Comparison of ENCODE assay signal across 26 cellular contexts in genomic region chr14:101050901-101051490, GRCh38.
"Had no signal": no experiment of that assay in that cellular context is flagged by ENCODE, and none has a peak within 500 bp of the region (broad histone marks: within the 10 kb centered on the region; RNA-seq: fewer than 3 reads in every experiment).

No MANE protein-coding gene starts in this region.

- ATAC-seq: effector memory CD8-positive, alpha-beta T cell; esophagus mucosa; gastrocnemius medialis; heart left ventricle; left colon; left lung; left ventricle myocardium superior had no signal

- H2AFZ ChIP-seq: hepatocyte had no signal

- H3K27ac ChIP-seq: colonic mucosa, epithelial cell of prostate, esophagus squamous epithelium, gastrocnemius medialis, heart left ventricle, hepatocyte, left lung had no signal

- H3K9me3 ChIP-seq: colonic mucosa, esophagus squamous epithelium, gastrocnemius medialis, heart left ventricle, left lung had no signal

- H3K4me3 ChIP-seq: colonic mucosa, esophagus squamous epithelium, gastrocnemius medialis, heart left ventricle, hepatocyte, left lung, lung had no signal

- DNase-seq: colonic mucosa; cortex of kidney; effector CD8-positive, alpha-beta T cell; effector memory CD8-positive, alpha-beta T cell; endodermal cell; erythroblast; esophagus squamous epithelium; foreskin fibroblast; foreskin melanocyte; gastrocnemius medialis; hypothalamus; immature natural killer cell; islet precursor cell; kidney; kidney glomerular epithelial cell; left colon; left ventricle myocardium superior; mammary epithelial cell; mesendoderm; midbrain had no signal

- H3K4me1 ChIP-seq: colonic mucosa, esophagus squamous epithelium, gastrocnemius medialis, heart left ventricle, left lung had no signal

- H3K36me3 ChIP-seq: colonic mucosa, esophagus squamous epithelium, gastrocnemius medialis, left lung had no signal

- H3K4me2 ChIP-seq: hepatocyte had no signal

- H3K27me3 ChIP-seq: colonic mucosa, esophagus squamous epithelium, gastrocnemius medialis, hepatocyte had no signal
